In the genomic region with DNA sequence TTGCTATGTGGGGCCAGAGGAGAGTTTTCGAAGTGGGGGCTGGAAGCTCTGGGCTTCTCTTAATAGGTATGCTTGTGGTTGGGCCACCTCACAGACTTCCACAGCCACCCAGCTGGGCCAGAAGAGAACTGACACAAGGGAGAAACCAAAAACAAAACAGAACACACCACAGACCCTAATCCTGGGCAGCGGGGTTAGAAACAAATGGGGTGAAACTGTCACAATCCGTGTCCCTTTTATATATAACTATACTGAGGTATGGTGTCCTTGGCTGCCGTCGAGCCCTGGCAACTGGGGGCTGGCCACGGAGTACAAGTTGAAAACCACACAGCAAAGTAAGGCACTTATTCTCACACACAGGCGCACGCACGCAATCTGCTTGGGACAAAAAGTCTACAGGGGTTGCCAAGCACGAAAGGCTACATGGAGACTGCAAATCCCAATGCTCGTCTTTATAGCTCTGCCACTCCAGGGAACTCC, we compare ENCODE assay signal across 10 cellular contexts.
DNase-seq lines count a peak whose midpoint lies in the region; ATAC-seq and TF ChIP-seq lines count a peak whose summit lies in the region.
"Had no signal": no experiment of that assay in that cellular context is flagged by ENCODE, and none has a peak within 500 bp of the region (broad histone marks: within the 10 kb centered on the region; RNA-seq: fewer than 3 reads in every experiment).

No MANE protein-coding gene starts in this region.

- peaks cover 56% of the 10 kb centered on the region for H3K4me1 Mint-ChIP-seq in osteocyte (ENCODE audit: unreplicated experiment)

- H3K4me1 ChIP-seq in HAP-1, result peaks cover 9% of the 10 kb centered on the region

- H3K4me3 Mint-ChIP-seq in osteocyte (ENCODE audit: unreplicated experiment), result no peak overlapping the region

- no peaks in the 10 kb centered on the region for H3K9me3 ChIP-seq in HAP-1
- H3K9me3 ChIP-seq: lower lobe of right lung had no signal

- DNase-seq in osteocyte (ENCODE audit: extremely low spot score, unreplicated experiment), result peak; percentile 56
- no peak for DNase-seq in NCI-H526 (lab: John Stamatoyannopoulos, UW)
- no peak for DNase-seq in NCI-H2029 treated with DMSO at 0.1 percent for 48 hours (lab: John Stamatoyannopoulos, UW)
- DNase-seq in globus pallidus (ENCODE audit: low spot score), result no peak
- DNase-seq in HAP-1 (ENCODE audit: low spot score in 2 of 2), result no peak
- DNase-seq: lower lobe of right lung had no signal

- no peaks in the 10 kb centered on the region for H3K27me3 ChIP-seq in HAP-1 (ENCODE audit: low read depth)

- peak; percentile 44 for ATAC-seq in GM18870 (IDR thresholded peaks at IDR 0.05; ENCODE audit: unreplicated experiment)
- ATAC-seq in HG02678 (IDR thresholded peaks at IDR 0.05; ENCODE audit: unreplicated experiment), result peak; percentile 57
- ATAC-seq: Panc1 had no signal

- peak overlapping the region; percentile 74 for H3K27ac Mint-ChIP-seq in osteocyte (ENCODE audit: unreplicated experiment)

- no peaks in the 10 kb centered on the region for H3K9me3 Mint-ChIP-seq in osteocyte (ENCODE audit: unreplicated experiment)

- H3K36me3 ChIP-seq in HAP-1 (replicated peaks), result peaks cover 5% of the 10 kb centered on the region; the same call in 1 of the 2 replicates

- no peak overlapping the region for H3K4me3 ChIP-seq in HAP-1
- H3K4me3 ChIP-seq: lower lobe of right lung had no signal

- in situ Hi-C loops in HAP-1 (cut with MboI; ENCODE audit: low sequenced_read_pairs), result no loop called here

- H3K36me3 Mint-ChIP-seq in osteocyte (ENCODE audit: unreplicated experiment), result peaks cover 63% of the 10 kb centered on the region

- no peaks in the 10 kb centered on the region for H3K27me3 Mint-ChIP-seq in osteocyte (ENCODE audit: unreplicated experiment)

- no peak for TF ChIP-seq CTCF in osteocyte (IDR thresholded peaks at IDR 0.05)

TF ChIP-seq in PFSK-1, 5 proteins besides CTCF, POLR2A, EP300 and RAD21:
- TF ChIP-seq, protein P1, sequence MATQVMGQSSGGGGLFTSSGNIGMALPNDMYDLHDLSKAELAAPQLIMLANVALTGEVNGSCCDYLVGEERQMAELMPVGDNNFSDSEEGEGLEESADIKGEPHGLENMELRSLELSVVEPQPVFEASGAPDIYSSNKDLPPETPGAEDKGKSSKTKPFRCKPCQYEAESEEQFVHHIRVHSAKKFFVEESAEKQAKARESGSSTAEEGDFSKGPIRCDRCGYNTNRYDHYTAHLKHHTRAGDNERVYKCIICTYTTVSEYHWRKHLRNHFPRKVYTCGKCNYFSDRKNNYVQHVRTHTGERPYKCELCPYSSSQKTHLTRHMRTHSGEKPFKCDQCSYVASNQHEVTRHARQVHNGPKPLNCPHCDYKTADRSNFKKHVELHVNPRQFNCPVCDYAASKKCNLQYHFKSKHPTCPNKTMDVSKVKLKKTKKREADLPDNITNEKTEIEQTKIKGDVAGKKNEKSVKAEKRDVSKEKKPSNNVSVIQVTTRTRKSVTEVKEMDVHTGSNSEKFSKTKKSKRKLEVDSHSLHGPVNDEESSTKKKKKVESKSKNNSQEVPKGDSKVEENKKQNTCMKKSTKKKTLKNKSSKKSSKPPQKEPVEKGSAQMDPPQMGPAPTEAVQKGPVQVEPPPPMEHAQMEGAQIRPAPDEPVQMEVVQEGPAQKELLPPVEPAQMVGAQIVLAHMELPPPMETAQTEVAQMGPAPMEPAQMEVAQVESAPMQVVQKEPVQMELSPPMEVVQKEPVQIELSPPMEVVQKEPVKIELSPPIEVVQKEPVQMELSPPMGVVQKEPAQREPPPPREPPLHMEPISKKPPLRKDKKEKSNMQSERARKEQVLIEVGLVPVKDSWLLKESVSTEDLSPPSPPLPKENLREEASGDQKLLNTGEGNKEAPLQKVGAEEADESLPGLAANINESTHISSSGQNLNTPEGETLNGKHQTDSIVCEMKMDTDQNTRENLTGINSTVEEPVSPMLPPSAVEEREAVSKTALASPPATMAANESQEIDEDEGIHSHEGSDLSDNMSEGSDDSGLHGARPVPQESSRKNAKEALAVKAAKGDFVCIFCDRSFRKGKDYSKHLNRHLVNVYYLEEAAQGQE (IDR thresholded peaks at IDR 0.05; ENCODE audit: insufficient read depth in 1 of 2, low read depth in 2 of 2, low read length in 2 of 2), result no peak
- TF ChIP-seq FOXP2 (optimal IDR thresholded peaks at IDR 0.05; ENCODE audit: borderline replicate concordance, extremely low read depth, extremely low read length, insufficient read depth) (no peak), POLR2AphosphoS5 (IDR thresholded peaks at IDR 0.05; ENCODE audit: low read depth, low read length) (0 out of 2 replicates have a peak, but pooled peaks have one; percentile 0), TAF1 (IDR thresholded peaks at IDR 0.05; ENCODE audit: borderline replicate concordance, insufficient read depth, low read length) (no peak)
